In genomic region chr2:55966431-55967118, GRCh38 we compare ENCODE assay signal across 13 cellular contexts.
DNase-seq lines count a peak whose midpoint lies in the region; ATAC-seq and TF ChIP-seq lines count a peak whose summit lies in the region.
"Had no signal": no experiment of that assay in that cellular context is flagged by ENCODE, and none has a peak within 500 bp of the region (broad histone marks: within the 10 kb centered on the region; RNA-seq: fewer than 3 reads in every experiment).

No MANE protein-coding gene starts in this region.

- in situ Hi-C loops in astrocyte of the spinal cord (cut with HindIII; ENCODE audit: low sequenced_read_pairs): no loop called here

- ATAC-seq in GM18870 (IDR thresholded peaks at IDR 0.05; ENCODE audit: unreplicated experiment): no peak

- no peak for TF ChIP-seq CTCF in astrocyte of the spinal cord (IDR thresholded peaks at IDR 0.05; ENCODE audit: low read depth, low read length)

- no peak overlapping the region for H3K4me3 ChIP-seq in astrocyte of the spinal cord (ENCODE audit: low read depth, low read length)
- H3K4me3 ChIP-seq: HAP-1, neural progenitor cell, tibial nerve had no signal

- DNase-seq in EH (ENCODE audit: low read depth): peak; percentile 28
- peak; percentile 24 for DNase-seq in astrocyte of the spinal cord (ENCODE audit: low read depth, low spot score)
- peak; percentile 13 to 15 for DNase-seq in hippocampal formation (lab: John Stamatoyannopoulos, UW)
- DNase-seq in putamen (ENCODE audit: low spot score): peak; percentile 58
- DNase-seq in HK-2 (ENCODE audit: unreplicated experiment): no peak
- no peak for DNase-seq in NCI-H2171 treated with DMSO at 0.1 percent for 48 hours (lab: John Stamatoyannopoulos, UW)
- DNase-seq in NCI-H345 treated with DMSO at 0.1 percent for 48 hours (lab: John Stamatoyannopoulos, UW; ENCODE audit: unreplicated experiment): no peak
- DNase-seq: cerebellar nuclear complex, NCI-H1048 had no signal

Comparison
In these comparisons a context has a peak if more than half of its experiments do, and no peak if none do; other contexts are left out.
1. DNase-seq: peak in EH (single experiment), astrocyte of the spinal cord (single experiment), hippocampal formation (2 of 2) and putamen (single experiment); none in HK-2 (single experiment), NCI-H2171 treated with DMSO at 0.1 percent for 48 hours (single experiment) and NCI-H345 treated with DMSO at 0.1 percent for 48 hours (single experiment).